ENCODE assay signal across 9 cellular contexts in the genomic region with DNA sequence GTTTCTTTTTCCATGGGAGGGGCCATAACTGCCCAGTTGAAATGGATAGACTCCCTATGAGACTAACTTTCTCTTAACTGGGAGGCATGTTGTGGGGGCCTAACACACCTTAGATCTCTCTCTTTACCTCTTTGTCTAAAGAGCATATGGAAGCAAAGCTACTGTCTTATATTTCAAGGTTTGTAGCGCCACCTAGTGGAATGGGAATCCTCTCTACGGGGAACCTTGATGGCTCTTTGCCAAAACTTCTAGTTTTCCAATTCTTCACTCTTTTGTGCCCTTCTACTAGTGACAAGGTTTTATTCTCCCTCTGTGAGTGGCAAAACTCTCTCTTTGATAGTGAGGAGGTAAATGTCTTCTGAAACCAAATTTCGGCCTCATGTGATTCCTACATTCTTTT.
DNase-seq lines count a peak whose midpoint lies in the region; TF ChIP-seq lines count a peak whose summit lies in the region.
"Had no signal": no experiment of that assay in that cellular context is flagged by ENCODE, and none has a peak within 500 bp of the region (broad histone marks: within the 10 kb centered on the region; RNA-seq: fewer than 3 reads in every experiment).

No MANE protein-coding gene starts in this region.

- no peak overlapping the region for H3K4me3 ChIP-seq in HL-60 (replicated peaks; ENCODE audit: insufficient read depth, low read length)
- H3K4me3 ChIP-seq: thyroid gland had no signal

- TF ChIP-seq CTCF in HL-60 (IDR thresholded peaks at IDR 0.05; ENCODE audit: insufficient read depth, low read length) = peak; percentile 16
- TF ChIP-seq CTCF in RWPE1 (conservative IDR thresholded peaks at IDR 0.05; ENCODE audit: low read depth) = no peak

- no peak overlapping the region for H3K27ac ChIP-seq in HL-60 (replicated peaks)
- no peak overlapping the region for H3K27ac ChIP-seq in RWPE1
- H3K27ac ChIP-seq: thyroid gland had no signal

- DNase-seq in DMS 273 (lab: John Stamatoyannopoulos, UW; ENCODE audit: unreplicated experiment) (peak; percentile 71), DMS 273 treated with DMSO at 0.1 percent for 48 hours (lab: John Stamatoyannopoulos, UW) (no peak), HL-60 (ENCODE audit: low read depth in 1 of 2, low spot score in 1 of 2) (peak in 1 of 2 experiments; percentile 61), SKM-1 (lab: John Stamatoyannopoulos, UW; ENCODE audit: unreplicated experiment) (peak; percentile 75), kidney tubule cell (ENCODE audit: low spot score) (peak; percentile 33), NCI-H2227 treated with DMSO at 0.1 percent for 48 hours (lab: John Stamatoyannopoulos, UW) (no peak), RWPE1 (ENCODE audit: low spot score) (no peak)
- no peak for DNase-seq in effector CD8-positive, alpha-beta T cell (lab: John Stamatoyannopoulos, UW)
- DNase-seq: thyroid gland had no signal

- no peaks in the 10 kb centered on the region for H3K27me3 ChIP-seq in HL-60 (ENCODE audit: insufficient read depth, poor library complexity, severe bottlenecking)
- H3K27me3 ChIP-seq: thyroid gland had no signal

- POLR2A ChIA-PET in RWPE1 (lab: Yijun Ruan, JAX; ENCODE audit: low non-redundant PET) = no interaction called here

- CTCF ChIA-PET in RWPE1 (lab: Yijun Ruan, JAX) = no interaction called here

Comparison
In these comparisons a context has a peak if more than half of its experiments do, and no peak if none do; other contexts are left out.
1. DNase-seq: peak in DMS 273 (single experiment), SKM-1 (single experiment) and kidney tubule cell (single experiment); none in DMS 273 treated with DMSO at 0.1 percent for 48 hours (single experiment), NCI-H2227 treated with DMSO at 0.1 percent for 48 hours (single experiment), effector CD8-positive, alpha-beta T cell (single experiment) and RWPE1 (single experiment).